15 cellular contexts compared by ENCODE assay signal in genomic region chr18:54774971-54775665, GRCh38. TPM values are rescaled to one million over a fixed set of nuclear protein-coding genes. Genes with fewer than 3 reads are reported as not detected.
DNase-seq lines count a peak whose midpoint lies in the region; ATAC-seq, FAIRE-seq and TF ChIP-seq lines count a peak whose summit lies in the region.
"Had no signal": no experiment of that assay in that cellular context is flagged by ENCODE, and none has a peak within 500 bp of the region (broad histone marks: within the 10 kb centered on the region; RNA-seq: fewer than 3 reads in every experiment).

No MANE protein-coding gene starts in this region.

- 58 to 63% (median 62%) methylated on average over 6 of the region's 6 CpGs for WGBS in heart left ventricle, 4 donors

- no peaks in the 10 kb centered on the region for H3K27me3 ChIP-seq in adipocyte (replicated peaks; ENCODE audit: control insufficient read depth, insufficient read depth, low read length)
- no peaks in the 10 kb centered on the region for H3K27me3 ChIP-seq in foreskin keratinocyte
- no peaks in the 10 kb centered on the region for H3K27me3 ChIP-seq in skeletal muscle tissue (ENCODE audit: control insufficient read depth in 3 of 3, insufficient read depth in 3 of 3, low read length in 3 of 3)
- H3K27me3 ChIP-seq in heart left ventricle: no peaks in the 10 kb centered on the region

- H3K4me3 ChIP-seq in adipocyte (ENCODE audit: low read length) (no peak overlapping the region), skeletal muscle tissue (ENCODE audit: low read length in 3 of 3) (no peak overlapping the region), heart left ventricle (no peak overlapping the region)
- H3K4me3 ChIP-seq: HAP-1, mucosa of descending colon had no signal

- H3K4me3 Mint-ChIP-seq in HFFc6: peak overlapping the region; percentile 65
- H3K4me3 Mint-ChIP-seq: activated CD8-positive, alpha-beta T cell treated with anti-CD3 and anti-CD28 coated beads for 36 hours had no signal

- H3K4me1 ChIP-seq in adipocyte (ENCODE audit: control insufficient read depth, insufficient read depth, low read length) (peaks cover 51% of the 10 kb centered on the region), foreskin keratinocyte (peaks cover 29% of the 10 kb centered on the region), skeletal muscle tissue (ENCODE audit: control insufficient read depth in 3 of 3, insufficient read depth in 3 of 3, low read length in 3 of 3) (peaks cover 0 to 3% (median 0%) of the 10 kb centered on the region in 3 donors), heart left ventricle (peaks cover 0 to 22% (median 0%) of the 10 kb centered on the region in 12 donors)

- no peaks in the 10 kb centered on the region for H3K9me3 Mint-ChIP-seq in HFFc6
- H3K9me3 Mint-ChIP-seq: activated CD8-positive, alpha-beta T cell treated with anti-CD3 and anti-CD28 coated beads for 36 hours had no signal

- no peaks in the 10 kb centered on the region for H3K9me3 ChIP-seq in adipocyte (ENCODE audit: control insufficient read depth, low read length)
- H3K9me3 ChIP-seq in skeletal muscle tissue (ENCODE audit: control insufficient read depth in 3 of 3, low read length in 3 of 3): no peaks in the 10 kb centered on the region
- H3K9me3 ChIP-seq in heart left ventricle: no peaks in the 10 kb centered on the region
- H3K9me3 ChIP-seq: HAP-1, mucosa of descending colon had no signal

- DNase-seq in HFFc6 (no peak), adipocyte (ENCODE audit: low read depth) (peak; percentile 34), foreskin keratinocyte (no peak), heart left ventricle (no peak), OCI-M2 (lab: John Stamatoyannopoulos, UW; ENCODE audit: unreplicated experiment) (no peak), frontal cortex (ENCODE audit: low spot score in 2 of 2) (no peak)
- DNase-seq: activated CD8-positive, alpha-beta T cell treated with anti-CD3 and anti-CD28 coated beads for 36 hours; GDM1; mucosa of descending colon; NCI-H1092; NCI-H510A had no signal

- intact Hi-C loops in heart left ventricle (cut with DNase I): no loop called here

- FAIRE-seq in frontal cortex (lab: Jason Lieb, UNC): no peak
- FAIRE-seq: TTC549 had no signal

- H3K27me3 Mint-ChIP-seq in HFFc6 (ENCODE audit: insufficient read depth): peaks cover 1% of the 10 kb centered on the region; the same call in 1 of the 2 replicates
- H3K27me3 Mint-ChIP-seq: activated CD8-positive, alpha-beta T cell treated with anti-CD3 and anti-CD28 coated beads for 36 hours had no signal

- ATAC-seq in foreskin keratinocyte (no peak), heart left ventricle (no peak), HG02981 (IDR thresholded peaks at IDR 0.05; ENCODE audit: unreplicated experiment) (no peak)
- ATAC-seq: activated CD8-positive, alpha-beta T cell treated with anti-CD3 and anti-CD28 coated beads for 36 hours had no signal

- H3K36me3 ChIP-seq in adipocyte (ENCODE audit: control insufficient read depth, insufficient read depth, low read length, severe bottlenecking) (no peaks in the 10 kb centered on the region), skeletal muscle tissue (ENCODE audit: control insufficient read depth in 3 of 3, insufficient read depth in 3 of 3, low read length in 3 of 3) (no peaks in the 10 kb centered on the region), heart left ventricle (no peaks in the 10 kb centered on the region)
- H3K36me3 ChIP-seq: HAP-1 had no signal

- peaks cover 48% of the 10 kb centered on the region for H3K4me1 Mint-ChIP-seq in HFFc6 (ENCODE audit: low read depth)

- H3K9ac ChIP-seq in adipocyte (ENCODE audit: low read length) (no peak overlapping the region), skeletal muscle tissue (ENCODE audit: low read depth in 1 of 3, low read length in 3 of 3) (no peak overlapping the region)

- H3K27ac ChIP-seq in foreskin keratinocyte (peak overlapping the region; percentile 95), skeletal muscle tissue (ENCODE audit: low read depth, low read length) (peak overlapping the region; percentile 4), heart left ventricle (no peak overlapping the region)

- TF ChIP-seq POLR2A in heart left ventricle (IDR thresholded peaks at IDR 0.05): no peak

- no peaks in the 10 kb centered on the region for H3K36me3 Mint-ChIP-seq in HFFc6 (ENCODE audit: low read depth)

- peak overlapping the region; percentile 92 for H3K27ac Mint-ChIP-seq in HFFc6
- H3K27ac Mint-ChIP-seq: activated CD8-positive, alpha-beta T cell treated with anti-CD3 and anti-CD28 coated beads for 36 hours had no signal

- TF ChIP-seq CTCF in HFFc6 (IDR thresholded peaks at IDR 0.05) (no peak), foreskin keratinocyte (conservative IDR thresholded peaks at IDR 0.05) (no peak), heart left ventricle (IDR thresholded peaks at IDR 0.05) (no peak)

RNA-seq across cellular contexts. Expression of gene RAB27B, which starts 53.2 kb away (rescaled TPM):
- 1 to 10 TPM in 2 of 6 experiments, under 1 TPM in 4; 0.34 to 2.2 (median 0.79) TPM for total RNA-seq in HFFc6 (2021; fragmentation: NEBNext Ultra II Directional; extraction: Animal tissue kit (Norgen Biotek cat#: 25700))
- 2.4 and 4.3 TPM in 2 replicates for total RNA-seq in foreskin keratinocyte
- polyA plus RNA-seq in foreskin keratinocyte: 0.47 and 0.96 TPM in 2 replicates
- 1.0 TPM for total RNA-seq in skeletal muscle tissue
- total RNA-seq in heart left ventricle: 1 to 10 TPM in 1 of 9 donors, under 1 TPM in 7, not detected in 1; 0.05 to 1.5 (median 0.17) TPM
- under 1 TPM in 1 of 2 donors, not detected in 1; 0.03 TPM for polyA plus RNA-seq in heart left ventricle
- total RNA-seq in frontal cortex: 33.0 TPM
- total RNA-seq: activated CD8-positive, alpha-beta T cell treated with anti-CD3 and anti-CD28 coated beads for 36 hours had no signal

Comparison
In these comparisons a context has a peak if more than half of its experiments do, and no peak if none do; other contexts are left out.
1. H3K27ac ChIP-seq: peak in foreskin keratinocyte (single experiment) and skeletal muscle tissue (single experiment); none in heart left ventricle (0 of 12).